In the genomic region with DNA sequence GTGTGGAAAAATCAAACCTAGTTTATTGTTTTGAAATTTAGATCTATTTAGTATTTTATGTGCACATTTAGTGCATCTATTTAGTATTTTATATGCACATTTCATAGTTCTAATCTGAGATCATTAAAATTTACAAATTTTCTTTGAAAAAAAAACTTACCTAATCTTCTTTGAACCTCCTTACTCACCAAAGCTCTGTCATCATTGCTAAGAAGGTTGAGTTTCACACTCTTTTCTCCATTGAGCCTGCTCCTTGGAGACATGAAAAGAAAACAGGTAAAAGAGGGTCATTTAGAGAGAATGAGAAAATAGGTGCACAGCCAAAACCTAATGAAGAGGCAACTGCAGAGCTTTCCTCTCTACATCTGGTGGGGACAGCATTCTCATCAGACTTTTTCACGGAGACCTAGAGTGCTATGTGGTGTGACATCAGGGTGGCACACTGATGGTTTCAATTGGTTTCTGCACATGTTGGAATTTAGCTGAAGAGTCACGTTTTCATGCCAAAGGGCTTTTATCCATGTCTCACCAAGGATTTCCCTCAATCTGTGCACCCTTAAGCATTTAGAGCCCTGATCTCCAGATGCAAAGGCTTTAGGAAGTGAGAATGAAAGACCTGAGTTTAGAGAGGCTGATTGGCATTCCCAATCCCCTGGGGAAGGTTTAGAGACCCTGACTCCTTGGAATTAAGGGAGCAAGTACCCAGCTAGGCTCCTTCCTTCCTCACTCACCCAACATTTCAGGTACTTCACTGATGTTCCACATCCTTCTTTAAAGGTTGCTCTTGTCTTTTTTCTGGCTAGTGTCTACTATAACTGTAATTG, we compare ENCODE assay signal across 23 cellular contexts.
A peak's percentile ranks its signal among the peaks of the same experiment; 100 is the strongest.
DNase-seq lines count a peak whose midpoint lies in the region; ATAC-seq, FAIRE-seq and TF ChIP-seq lines count a peak whose summit lies in the region.
"Had no signal": no experiment of that assay in that cellular context is flagged by ENCODE, and none has a peak within 500 bp of the region (broad histone marks: within the 10 kb centered on the region; RNA-seq: fewer than 3 reads in every experiment).

No MANE protein-coding gene starts in this region.

- no peak overlapping the region for H2AFZ ChIP-seq in GM23338
- no peak overlapping the region for H2AFZ ChIP-seq in hepatocyte
- H2AFZ ChIP-seq: neural progenitor cell had no signal

- in situ Hi-C loops in Panc1 (cut with HindIII; ENCODE audit: low pct_unique_long_range_greater_than_20kb, low sequenced_read_pairs), result no loop called here

- H3K4me2 ChIP-seq in GM23338, result no peak overlapping the region
- no peak overlapping the region for H3K4me2 ChIP-seq in hepatocyte
- H3K4me2 ChIP-seq: neural progenitor cell had no signal

- H3K9me3 ChIP-seq in Panc1 (ENCODE audit: control insufficient read depth, insufficient read depth, low read depth, low read length) (peaks cover 17% of the 10 kb centered on the region; the same call in 1 of the 2 replicates), hepatocyte (ENCODE audit: low read depth) (no peaks in the 10 kb centered on the region), pancreas (no peaks in the 10 kb centered on the region)
- H3K9me3 ChIP-seq: prostate gland, uterus had no signal

- BruUV-seq in Panc1 (replicated peaks; lab: Mats Ljungman, UMichigan), result no TSS peak

- peaks cover 3% of the 10 kb centered on the region for H3K27me3 Mint-ChIP-seq in GM23338 (ENCODE audit: insufficient read depth, low read depth, poor library complexity)

- H3K27ac Mint-ChIP-seq in GM23338, result no peak overlapping the region
- H3K27ac Mint-ChIP-seq: activated CD8-positive, alpha-beta T cell treated with anti-CD3 and anti-CD28 coated beads for 36 hours; neural progenitor cell had no signal

- TF ChIP-seq CTCF in GM23338 (conservative IDR thresholded peaks at IDR 0.05; ENCODE audit: low read depth in 2 of 2) (no peak), Panc1 (IDR thresholded peaks at IDR 0.05) (no peak), hepatocyte (IDR thresholded peaks at IDR 0.05; ENCODE audit: poor library complexity) (no peak), pancreas (IDR thresholded peaks at IDR 0.05) (no peak)

- POLR2A ChIA-PET in Panc1 (lab: Charles Lee), result no interaction called here

- DNase-seq in GM23338 (ENCODE audit: low spot score) (peak; percentile 38), Panc1 (ENCODE audit: low read depth, low spot score) (no peak), hepatocyte (ENCODE audit: low spot score) (no peak), pancreas (no peak), SIG-M5 (lab: John Stamatoyannopoulos, UW) (no peak), GM19239 (ENCODE audit: insufficient read length, low spot score) (no peak), middle frontal gyrus (ENCODE audit: extremely low spot score, low spot score) (no peak)
- DNase-seq: activated CD8-positive, alpha-beta T cell treated with anti-CD3 and anti-CD28 coated beads for 36 hours; activated gamma-delta T cell treated with Interleukin-2 at 50 U/mL for 16 hours; AML-193; brain microvascular endothelial cell; CD8-positive, alpha-beta memory T cell; DND-41; glutamatergic neuron; midbrain; T-helper 9 cell; uterus had no signal

- H3K79me2 ChIP-seq in GM23338 (replicated peaks; ENCODE audit: insufficient read depth) (no peaks in the 10 kb centered on the region), hepatocyte (no peaks in the 10 kb centered on the region)

- H3F3A ChIP-seq in GM23338 (replicated peaks; ENCODE audit: low read depth), result no peaks in the 10 kb centered on the region

- 84% methylated on average over 2 of the region's 2 CpGs for WGBS in hepatocyte (ENCODE audit: low lambda C conversion rate, missing lambda C conversion rate)
- 97 to 98% methylated on average over 2 of the region's 2 CpGs for WGBS in pancreas, 2 donors

- ATAC-seq in GM23338 (peak; percentile 66), Panc1 (no peak), pancreas (no peak)
- ATAC-seq: activated CD8-positive, alpha-beta T cell treated with anti-CD3 and anti-CD28 coated beads for 36 hours had no signal

- no peaks in the 10 kb centered on the region for H3K9me2 ChIP-seq in GM23338 (ENCODE audit: insufficient read depth)
- H3K9me2 ChIP-seq in hepatocyte (replicated peaks; ENCODE audit: insufficient read depth), result no peaks in the 10 kb centered on the region

- FAIRE-seq in pancreas (lab: Jason Lieb, UNC) (no peak), GM19239 (lab: Jason Lieb, UNC) (no peak)
- FAIRE-seq: GM12892 had no signal

- no peaks in the 10 kb centered on the region for H3K4me1 ChIP-seq in GM23338 (ENCODE audit: insufficient read depth)
- H3K4me1 ChIP-seq in Panc1 (ENCODE audit: control insufficient read depth, insufficient read depth, low read length), result peaks cover 17% of the 10 kb centered on the region
- H3K4me1 ChIP-seq in hepatocyte (ENCODE audit: insufficient read depth), result peaks cover 4% of the 10 kb centered on the region
- H3K4me1 ChIP-seq in pancreas, result peaks cover 21 to 45% (median 34%) of the 10 kb centered on the region in 3 donors
- H3K4me1 ChIP-seq: neural progenitor cell, prostate gland, uterus had no signal

- H3K27me3 ChIP-seq in GM23338 (ENCODE audit: insufficient read depth), result peaks cover 34% of the 10 kb centered on the region; the same call in 1 of the 2 replicates
- H3K27me3 ChIP-seq in Panc1 (ENCODE audit: control insufficient read depth, insufficient read depth, low read length), result no peaks in the 10 kb centered on the region
- no peaks in the 10 kb centered on the region for H3K27me3 ChIP-seq in hepatocyte
- H3K27me3 ChIP-seq in pancreas, result no peaks in the 10 kb centered on the region
- H3K27me3 ChIP-seq: brain microvascular endothelial cell, neural progenitor cell, uterus had no signal

- H3K27ac ChIP-seq in GM23338 (ENCODE audit: low read depth) (no peak overlapping the region), Panc1 (ENCODE audit: low read length) (peak overlapping the region; percentile 54), hepatocyte (peak overlapping the region; percentile 24), pancreas (peak overlapping the region in 3 of 4 donors; percentile 27 to 71 (median 55))
- H3K27ac ChIP-seq: coronary artery, HL-60, neural progenitor cell, prostate gland, RWPE1, uterus had no signal

- H4K20me1 ChIP-seq in GM23338 (replicated peaks; ENCODE audit: insufficient read depth), result peaks cover 11% of the 10 kb centered on the region; the same call in 1 of the 2 replicates
- H4K20me1 ChIP-seq in hepatocyte (ENCODE audit: insufficient read depth, poor library complexity, severe bottlenecking), result no peaks in the 10 kb centered on the region

- H3K4me1 Mint-ChIP-seq in GM23338, result no peaks in the 10 kb centered on the region; the same call in 2 of the 3 replicates
- H3K4me1 Mint-ChIP-seq: CD8-positive, alpha-beta memory T cell; neural progenitor cell had no signal

- no peak overlapping the region for H3K4me3 Mint-ChIP-seq in GM23338
- H3K4me3 Mint-ChIP-seq: activated CD8-positive, alpha-beta T cell treated with anti-CD3 and anti-CD28 coated beads for 36 hours; CD8-positive, alpha-beta memory T cell; neural progenitor cell had no signal

- H3K36me3 Mint-ChIP-seq in GM23338 (ENCODE audit: low read depth), result no peaks in the 10 kb centered on the region
- H3K36me3 Mint-ChIP-seq: CD8-positive, alpha-beta memory T cell; neural progenitor cell had no signal

- H3K4me3 ChIP-seq in GM23338 (no peak overlapping the region), Panc1 (ENCODE audit: low read depth in 2 of 2, low read length in 2 of 2) (no peak overlapping the region), hepatocyte (no peak overlapping the region), pancreas (no peak overlapping the region)
- H3K4me3 ChIP-seq: coronary artery, neural progenitor cell, prostate gland, uterus had no signal

- CTCF ChIA-PET in Panc1 (lab: Charles Lee), result no interaction called here

- intact Hi-C loops in Panc1 (cut with micrococcal nuclease; ENCODE audit: unreplicated experiment) (no loop called here), pancreas (cut with DNase I) (no loop called here)

- H3K9me3 Mint-ChIP-seq in GM23338, result no peaks in the 10 kb centered on the region
- H3K9me3 Mint-ChIP-seq: activated CD8-positive, alpha-beta T cell treated with anti-CD3 and anti-CD28 coated beads for 36 hours; CD8-positive, alpha-beta memory T cell; neural progenitor cell had no signal

- H3K36me3 ChIP-seq in GM23338 (ENCODE audit: insufficient read depth) (no peaks in the 10 kb centered on the region), Panc1 (ENCODE audit: control insufficient read depth, insufficient read depth, low read length) (peaks cover 25% of the 10 kb centered on the region), hepatocyte (replicated peaks; ENCODE audit: insufficient read depth, low read depth) (no peaks in the 10 kb centered on the region), pancreas (no peaks in the 10 kb centered on the region)
- H3K36me3 ChIP-seq: brain microvascular endothelial cell, neural progenitor cell, prostate gland, uterus had no signal

TF ChIP-seq in GM23338, 12 proteins besides CTCF, POLR2A, EP300 and RAD21 (continues in another document):
- TF ChIP-seq NANOG (IDR thresholded peaks at IDR 0.05; ENCODE audit: borderline replicate concordance), result no peak
